In genomic region chr2:236613607-236614006, GRCh38 we compare ENCODE assay signal across 1 cellular context.
TF ChIP-seq lines count a peak whose summit lies in the region.

No MANE protein-coding gene starts in this region.

TF ChIP-seq in H1, 55 proteins besides CTCF, POLR2A, EP300 and RAD21:
- TF ChIP-seq HDAC2 (IDR thresholded peaks at IDR 0.05; ENCODE audit: borderline replicate concordance in 1 of 2, low read depth in 2 of 2, low read length in 2 of 2): no peak
- TF ChIP-seq SAP30 (IDR thresholded peaks at IDR 0.05; ENCODE audit: insufficient read depth, insufficient replicate concordance, low read length): no peak
- no peak for TF ChIP-seq SIX5 (IDR thresholded peaks at IDR 0.05; ENCODE audit: low read depth, low read length)
- no peak for TF ChIP-seq POLR2AphosphoS5 (IDR thresholded peaks at IDR 0.05; ENCODE audit: low read depth, low read length)
- no peak for TF ChIP-seq TAF7 (optimal IDR thresholded peaks at IDR 0.05; ENCODE audit: borderline replicate concordance, low read depth, low read length)
- no peak for TF ChIP-seq SP2 (IDR thresholded peaks at IDR 0.05; ENCODE audit: low read length)
- no peak for TF ChIP-seq NANOG (IDR thresholded peaks at IDR 0.05; ENCODE audit: insufficient read depth, low read depth, low read length, poor library complexity, severe bottlenecking)
- no peak for TF ChIP-seq GABPA (IDR thresholded peaks at IDR 0.05; ENCODE audit: borderline replicate concordance, insufficient read depth, low read length)
- TF ChIP-seq NRF1 (IDR thresholded peaks at IDR 0.05; ENCODE audit: low read depth, low read length): no peak
- no peak for TF ChIP-seq JUN (IDR thresholded peaks at IDR 0.05; ENCODE audit: low read depth, low read length)
- TF ChIP-seq, protein P1, sequence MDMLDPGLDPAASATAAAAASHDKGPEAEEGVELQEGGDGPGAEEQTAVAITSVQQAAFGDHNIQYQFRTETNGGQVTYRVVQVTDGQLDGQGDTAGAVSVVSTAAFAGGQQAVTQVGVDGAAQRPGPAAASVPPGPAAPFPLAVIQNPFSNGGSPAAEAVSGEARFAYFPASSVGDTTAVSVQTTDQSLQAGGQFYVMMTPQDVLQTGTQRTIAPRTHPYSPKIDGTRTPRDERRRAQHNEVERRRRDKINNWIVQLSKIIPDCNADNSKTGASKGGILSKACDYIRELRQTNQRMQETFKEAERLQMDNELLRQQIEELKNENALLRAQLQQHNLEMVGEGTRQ (IDR thresholded peaks at IDR 0.05; ENCODE audit: low read length): no peak
- TF ChIP-seq SUZ12 (IDR thresholded peaks at IDR 0.05; ENCODE audit: low read length): no peak
- no peak for TF ChIP-seq ZNF274 (IDR thresholded peaks at IDR 0.05; ENCODE audit: borderline replicate concordance, extremely low read depth, low read length)
- TF ChIP-seq KDM5A (IDR thresholded peaks at IDR 0.05; ENCODE audit: low read length): no peak
- no peak for TF ChIP-seq KDM1A (IDR thresholded peaks at IDR 0.05; ENCODE audit: borderline replicate concordance, low read length)
- no peak for TF ChIP-seq RNF2 (IDR thresholded peaks at IDR 0.05; ENCODE audit: borderline replicate concordance, low read depth, low read length, missing control alignments, poor library complexity, severe bottlenecking)
- no peak for TF ChIP-seq RXRA (IDR thresholded peaks at IDR 0.05; ENCODE audit: insufficient read depth, low read depth, low read length)
- TF ChIP-seq YY1 (IDR thresholded peaks at IDR 0.05; ENCODE audit: low read depth, low read length): no peak
- TF ChIP-seq CBX5 (IDR thresholded peaks at IDR 0.05; ENCODE audit: low read depth, low read length): no peak
